1 cellular context compared by ENCODE assay signal in the genomic region with DNA sequence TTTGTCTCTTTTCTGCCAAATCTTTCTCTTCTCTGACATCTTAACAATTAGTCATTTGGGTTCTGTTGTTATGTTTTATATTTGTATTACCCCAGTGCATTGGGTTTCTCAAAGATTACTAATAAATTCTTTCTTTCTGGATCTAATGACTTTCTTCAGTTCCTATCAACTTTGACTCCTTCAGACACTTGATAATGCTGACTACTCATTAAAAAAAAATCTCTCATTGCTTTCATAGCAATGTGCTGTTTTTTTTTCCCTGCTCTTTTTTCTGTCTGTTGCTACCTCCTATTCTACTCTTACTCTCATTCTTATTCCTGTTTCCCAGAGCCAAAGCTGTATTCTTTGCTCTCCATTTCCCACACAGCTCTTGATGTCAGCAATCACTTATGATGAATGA.
TF ChIP-seq lines count a peak whose summit lies in the region.

No MANE protein-coding gene starts in this region.

TF ChIP-seq in GM23338, 12 proteins besides CTCF, POLR2A, EP300 and RAD21 (continued from another document):
- TF ChIP-seq CREB1 (CRISPR knock-in tag; IDR thresholded peaks at IDR 0.05; ENCODE audit: low read depth) (no peak), EZH2 (IDR thresholded peaks at IDR 0.05; ENCODE audit: low read depth, unreplicated experiment) (no peak)
